24 cellular contexts compared by ENCODE assay signal in genomic region chr4:113820164-113820563, GRCh38.
"Had no signal": no experiment of that assay in that cellular context is flagged by ENCODE, and none has a peak within 500 bp of the region (broad histone marks: within the 10 kb centered on the region; RNA-seq: fewer than 3 reads in every experiment).

No MANE protein-coding gene starts in this region.

- H3K4me1 ChIP-seq: esophagus squamous epithelium, lower lobe of right lung, parathyroid adenoma, right lobe of liver, suprapubic skin, upper lobe of right lung, uterus had no signal

- H3K36me3 ChIP-seq: esophagus squamous epithelium, heart right ventricle, lower lobe of right lung, right lobe of liver, spleen, suprapubic skin, transverse colon, upper lobe of right lung, uterus had no signal

- H3K4me3 ChIP-seq: esophagus squamous epithelium, heart right ventricle, lower lobe of right lung, right lobe of liver, spleen, suprapubic skin, transverse colon, upper lobe of right lung, uterus had no signal

- H2AFZ ChIP-seq: parathyroid adenoma had no signal

- DNase-seq: cerebellar nuclear complex; cortex of kidney; effector memory CD8-positive, alpha-beta T cell; erythroblast; esophagus squamous epithelium; foreskin melanocyte; glutamatergic neuron; heart right ventricle; hypothalamus; immature natural killer cell; islet precursor cell; kidney glomerular epithelial cell; left ventricle myocardium superior; lower lobe of right lung; natural killer cell; occipital lobe; right lobe of liver; spleen; stimulated activated naive B cell treated with anti-CD40 and anti-IgM and Interleukin-4, amounts not matched to agents 10 μg/mL and 1 μg/mL and 100 μg/mL, for 72 hours; transverse colon; upper lobe of right lung; uterus had no signal

- H3K27ac ChIP-seq: esophagus squamous epithelium, heart right ventricle, lower lobe of right lung, parathyroid adenoma, right lobe of liver, spleen, suprapubic skin, transverse colon, upper lobe of right lung, uterus had no signal

- ATAC-seq: effector memory CD8-positive, alpha-beta T cell; left ventricle myocardium superior; lower lobe of right lung; natural killer cell; right lobe of liver; stimulated activated naive B cell treated with anti-CD40 and anti-IgM and Interleukin-4, amounts not matched to agents 10 μg/mL and 1 μg/mL and 100 μg/mL, for 72 hours; upper lobe of right lung had no signal

- H3K79me2 ChIP-seq: parathyroid adenoma had no signal

- H3K9me3 ChIP-seq: esophagus squamous epithelium, heart right ventricle, lower lobe of right lung, right lobe of liver, spleen, suprapubic skin, transverse colon, upper lobe of right lung, uterus had no signal

- H3K27me3 ChIP-seq: esophagus squamous epithelium, heart right ventricle, right lobe of liver, spleen, suprapubic skin, transverse colon, upper lobe of right lung, uterus had no signal

- H3K9ac ChIP-seq: parathyroid adenoma had no signal
